Comparison of ENCODE assay signal across 1 cellular context in the genomic region with DNA sequence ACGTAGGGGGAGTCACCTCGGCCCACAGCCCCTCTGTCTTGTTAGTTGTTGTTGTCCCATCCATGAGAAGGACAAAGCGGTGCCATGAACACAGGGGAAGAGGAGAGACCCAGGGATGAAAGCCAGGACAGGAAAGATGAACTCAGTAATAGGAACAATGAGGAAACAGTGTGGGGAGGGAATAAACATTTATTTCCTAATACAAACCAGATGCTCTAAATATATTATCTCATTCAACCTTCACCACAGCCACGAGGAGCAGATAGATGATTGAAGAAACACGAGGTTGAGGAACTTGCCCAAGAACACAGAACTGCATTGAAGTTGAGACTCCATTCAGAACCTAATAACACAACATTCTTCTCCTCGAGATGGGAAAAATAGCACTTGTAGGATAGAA.
TF ChIP-seq lines count a peak whose summit lies in the region.

No MANE protein-coding gene starts in this region.

TF ChIP-seq in K562, 482 proteins besides CTCF, POLR2A, EP300 and RAD21:
- TF ChIP-seq, protein P1, sequence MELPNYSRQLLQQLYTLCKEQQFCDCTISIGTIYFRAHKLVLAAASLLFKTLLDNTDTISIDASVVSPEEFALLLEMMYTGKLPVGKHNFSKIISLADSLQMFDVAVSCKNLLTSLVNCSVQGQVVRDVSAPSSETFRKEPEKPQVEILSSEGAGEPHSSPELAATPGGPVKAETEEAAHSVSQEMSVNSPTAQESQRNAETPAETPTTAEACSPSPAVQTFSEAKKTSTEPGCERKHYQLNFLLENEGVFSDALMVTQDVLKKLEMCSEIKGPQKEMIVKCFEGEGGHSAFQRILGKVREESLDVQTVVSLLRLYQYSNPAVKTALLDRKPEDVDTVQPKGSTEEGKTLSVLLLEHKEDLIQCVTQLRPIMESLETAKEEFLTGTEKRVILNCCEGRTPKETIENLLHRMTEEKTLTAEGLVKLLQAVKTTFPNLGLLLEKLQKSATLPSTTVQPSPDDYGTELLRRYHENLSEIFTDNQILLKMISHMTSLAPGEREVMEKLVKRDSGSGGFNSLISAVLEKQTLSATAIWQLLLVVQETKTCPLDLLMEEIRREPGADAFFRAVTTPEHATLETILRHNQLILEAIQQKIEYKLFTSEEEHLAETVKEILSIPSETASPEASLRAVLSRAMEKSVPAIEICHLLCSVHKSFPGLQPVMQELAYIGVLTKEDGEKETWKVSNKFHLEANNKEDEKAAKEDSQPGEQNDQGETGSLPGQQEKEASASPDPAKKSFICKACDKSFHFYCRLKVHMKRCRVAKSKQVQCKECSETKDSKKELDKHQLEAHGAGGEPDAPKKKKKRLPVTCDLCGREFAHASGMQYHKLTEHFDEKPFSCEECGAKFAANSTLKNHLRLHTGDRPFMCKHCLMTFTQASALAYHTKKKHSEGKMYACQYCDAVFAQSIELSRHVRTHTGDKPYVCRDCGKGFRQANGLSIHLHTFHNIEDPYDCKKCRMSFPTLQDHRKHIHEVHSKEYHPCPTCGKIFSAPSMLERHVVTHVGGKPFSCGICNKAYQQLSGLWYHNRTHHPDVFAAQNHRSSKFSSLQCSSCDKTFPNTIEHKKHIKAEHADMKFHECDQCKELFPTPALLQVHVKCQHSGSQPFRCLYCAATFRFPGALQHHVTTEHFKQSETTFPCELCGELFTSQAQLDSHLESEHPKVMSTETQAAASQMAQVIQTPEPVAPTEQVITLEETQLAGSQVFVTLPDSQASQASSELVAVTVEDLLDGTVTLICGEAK (IDR thresholded peaks at IDR 0.05): no peak
- TF ChIP-seq, protein P1 (CRISPR knock-in tag; IDR thresholded peaks at IDR 0.05): no peak
- TF ChIP-seq CXXC5 (CRISPR knock-in tag; IDR thresholded peaks at IDR 0.05) (no peak), RAD51 (IDR thresholded peaks at IDR 0.05; ENCODE audit: borderline replicate concordance, low read depth) (no peak), PHF21A (IDR thresholded peaks at IDR 0.05; ENCODE audit: borderline replicate concordance, low read depth) (no peak), EHMT2 (IDR thresholded peaks at IDR 0.05) (no peak)
- TF ChIP-seq, protein P2, sequence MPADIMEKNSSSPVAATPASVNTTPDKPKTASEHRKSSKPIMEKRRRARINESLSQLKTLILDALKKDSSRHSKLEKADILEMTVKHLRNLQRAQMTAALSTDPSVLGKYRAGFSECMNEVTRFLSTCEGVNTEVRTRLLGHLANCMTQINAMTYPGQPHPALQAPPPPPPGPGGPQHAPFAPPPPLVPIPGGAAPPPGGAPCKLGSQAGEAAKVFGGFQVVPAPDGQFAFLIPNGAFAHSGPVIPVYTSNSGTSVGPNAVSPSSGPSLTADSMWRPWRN (IDR thresholded peaks at IDR 0.05; ENCODE audit: low read depth): no peak
- TF ChIP-seq, protein P3, sequence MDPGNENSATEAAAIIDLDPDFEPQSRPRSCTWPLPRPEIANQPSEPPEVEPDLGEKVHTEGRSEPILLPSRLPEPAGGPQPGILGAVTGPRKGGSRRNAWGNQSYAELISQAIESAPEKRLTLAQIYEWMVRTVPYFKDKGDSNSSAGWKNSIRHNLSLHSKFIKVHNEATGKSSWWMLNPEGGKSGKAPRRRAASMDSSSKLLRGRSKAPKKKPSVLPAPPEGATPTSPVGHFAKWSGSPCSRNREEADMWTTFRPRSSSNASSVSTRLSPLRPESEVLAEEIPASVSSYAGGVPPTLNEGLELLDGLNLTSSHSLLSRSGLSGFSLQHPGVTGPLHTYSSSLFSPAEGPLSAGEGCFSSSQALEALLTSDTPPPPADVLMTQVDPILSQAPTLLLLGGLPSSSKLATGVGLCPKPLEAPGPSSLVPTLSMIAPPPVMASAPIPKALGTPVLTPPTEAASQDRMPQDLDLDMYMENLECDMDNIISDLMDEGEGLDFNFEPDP (CRISPR knock-in tag; IDR thresholded peaks at IDR 0.05): no peak
- TF ChIP-seq, protein P4, sequence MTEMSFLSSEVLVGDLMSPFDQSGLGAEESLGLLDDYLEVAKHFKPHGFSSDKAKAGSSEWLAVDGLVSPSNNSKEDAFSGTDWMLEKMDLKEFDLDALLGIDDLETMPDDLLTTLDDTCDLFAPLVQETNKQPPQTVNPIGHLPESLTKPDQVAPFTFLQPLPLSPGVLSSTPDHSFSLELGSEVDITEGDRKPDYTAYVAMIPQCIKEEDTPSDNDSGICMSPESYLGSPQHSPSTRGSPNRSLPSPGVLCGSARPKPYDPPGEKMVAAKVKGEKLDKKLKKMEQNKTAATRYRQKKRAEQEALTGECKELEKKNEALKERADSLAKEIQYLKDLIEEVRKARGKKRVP (CRISPR knock-in tag; IDR thresholded peaks at IDR 0.05): no peak
TF ChIP-seq in K562: peak in this region for 0.
